13 cellular contexts compared by ENCODE assay signal in the genomic region with DNA sequence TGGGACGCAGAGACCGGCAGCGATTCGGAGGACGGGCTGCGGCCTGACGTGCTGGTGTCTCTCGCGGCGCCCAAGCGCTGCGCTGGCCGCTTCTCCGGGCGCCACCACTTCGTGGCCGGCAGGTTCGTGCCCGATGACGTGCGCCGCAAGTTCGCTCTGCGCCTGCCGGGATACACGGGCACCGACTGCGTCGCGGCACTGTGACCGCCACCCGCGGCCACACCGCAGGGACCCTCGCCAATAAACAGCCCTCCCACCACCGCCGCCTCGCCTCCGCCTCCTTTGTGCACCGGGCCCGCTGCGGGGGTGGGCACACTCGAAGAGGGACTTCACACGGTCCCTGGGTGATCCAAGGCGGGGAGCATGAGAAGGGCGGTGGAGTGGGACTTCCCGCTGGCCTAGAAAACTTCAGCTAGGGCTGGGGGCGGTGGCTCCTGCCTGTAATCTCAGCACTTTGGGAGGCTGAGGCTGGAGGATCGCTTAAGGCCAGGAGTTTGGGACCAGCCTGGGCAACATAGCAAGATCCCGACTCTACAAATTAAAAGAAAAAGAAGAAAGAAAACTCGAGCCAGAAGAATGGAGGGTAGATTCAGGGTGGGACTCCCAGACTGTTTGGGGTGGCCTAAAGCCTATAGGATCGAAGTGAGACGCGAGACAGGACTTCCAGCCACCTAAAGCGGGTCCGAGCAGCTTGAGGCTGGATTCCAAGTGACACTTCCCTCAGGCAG. TPM values are rescaled to one million over a fixed set of nuclear protein-coding genes. Genes with fewer than 3 reads are reported as not detected.
A peak's percentile ranks its signal among the peaks of the same experiment; 100 is the strongest.
DNase-seq lines count a peak whose midpoint lies in the region; ATAC-seq, FAIRE-seq and TF ChIP-seq lines count a peak whose summit lies in the region.
"Had no signal": no experiment of that assay in that cellular context is flagged by ENCODE, and none has a peak within 500 bp of the region (broad histone marks: within the 10 kb centered on the region; RNA-seq: fewer than 3 reads in every experiment).

No MANE protein-coding gene starts in this region.

- peaks cover 38% of the 10 kb centered on the region for H3K4me1 Mint-ChIP-seq in activated naive CD4-positive, alpha-beta T cell treated with anti-CD3 and anti-CD28 coated beads, Interleukin-2, amount 10 ng/mL, durations not matched to agents 7 days and 5 days
- peaks cover 15% of the 10 kb centered on the region for H3K4me1 Mint-ChIP-seq in WTC11
- no peaks in the 10 kb centered on the region for H3K4me1 Mint-ChIP-seq in HFFc6 (ENCODE audit: low read depth)

- TF ChIP-seq CTCF in WTC11 (IDR thresholded peaks at IDR 0.05) (no peak), kidney (IDR thresholded peaks at IDR 0.05; ENCODE audit: borderline replicate concordance, extremely low read depth, insufficient read depth) (no peak), thoracic aorta (IDR thresholded peaks at IDR 0.05) (no peak), HFFc6 (IDR thresholded peaks at IDR 0.05) (no peak)

- no peak for TF ChIP-seq POLR2A in GM18505 (IDR thresholded peaks at IDR 0.05; ENCODE audit: borderline replicate concordance, extremely low read depth, insufficient read depth, insufficient read length)

- H3K9me3 Mint-ChIP-seq in activated naive CD4-positive, alpha-beta T cell treated with anti-CD3 and anti-CD28 coated beads, Interleukin-2, amount 10 ng/mL, durations not matched to agents 7 days and 5 days, result no peaks in the 10 kb centered on the region
- no peaks in the 10 kb centered on the region for H3K9me3 Mint-ChIP-seq in activated naive CD4-positive, alpha-beta T cell treated with anti-CD3 and anti-CD28 coated beads, Interleukin-2, amount 50 U/mL, for 72 hours
- no peaks in the 10 kb centered on the region for H3K9me3 Mint-ChIP-seq in WTC11
- H3K9me3 Mint-ChIP-seq in HFFc6, result no peaks in the 10 kb centered on the region

- H3K4me1 ChIP-seq in kidney (ENCODE audit: control insufficient read depth in 1 of 2, insufficient read depth in 1 of 2, low read depth in 1 of 2, low read length in 2 of 2) (peaks cover 5 to 17% of the 10 kb centered on the region in 2 donors), thoracic aorta (ENCODE audit: control insufficient read depth in 1 of 2, low read depth in 2 of 2) (peaks cover 4 to 32% of the 10 kb centered on the region in 2 donors)

- no peak overlapping the region for H3K9ac ChIP-seq in kidney (ENCODE audit: low read length in 2 of 2)
- H3K9ac ChIP-seq: SK-N-SH had no signal

- peak overlapping the region; percentile 49 for H3K27ac Mint-ChIP-seq in activated naive CD4-positive, alpha-beta T cell treated with anti-CD3 and anti-CD28 coated beads, Interleukin-2, amount 10 ng/mL, durations not matched to agents 7 days and 5 days
- no peak overlapping the region for H3K27ac Mint-ChIP-seq in activated naive CD4-positive, alpha-beta T cell treated with anti-CD3 and anti-CD28 coated beads, Interleukin-2, amount 50 U/mL, for 72 hours
- H3K27ac Mint-ChIP-seq in WTC11 (no peak overlapping the region), HFFc6 (no peak overlapping the region)

- no peak for FAIRE-seq in kidney (lab: Jason Lieb, UNC)

- H3K27me3 ChIP-seq in thoracic aorta (replicated peaks; ENCODE audit: insufficient read depth), result no peaks in the 10 kb centered on the region

- H3K36me3 ChIP-seq in kidney (ENCODE audit: control insufficient read depth in 1 of 2, insufficient read depth in 2 of 2, low read length in 2 of 2) (no peaks in the 10 kb centered on the region), thoracic aorta (no peaks in the 10 kb centered on the region)
- H3K36me3 ChIP-seq: heart right ventricle had no signal

- peaks cover 64% of the 10 kb centered on the region for H3K27me3 Mint-ChIP-seq in activated naive CD4-positive, alpha-beta T cell treated with anti-CD3 and anti-CD28 coated beads, Interleukin-2, amount 10 ng/mL, durations not matched to agents 7 days and 5 days
- H3K27me3 Mint-ChIP-seq in WTC11 (ENCODE audit: low read depth) (peaks cover 36% of the 10 kb centered on the region), HFFc6 (ENCODE audit: insufficient read depth) (peaks cover 11% of the 10 kb centered on the region)

- DNase-seq in activated naive CD4-positive, alpha-beta T cell treated with anti-CD3 and anti-CD28 coated beads, Interleukin-2, amount 10 ng/mL, durations not matched to agents 7 days and 5 days, result no peak
- no peak for DNase-seq in activated naive CD4-positive, alpha-beta T cell treated with anti-CD3 and anti-CD28 coated beads, Interleukin-2, amount 50 U/mL, for 72 hours (ENCODE audit: low spot score in 2 of 2)
- DNase-seq in WTC11 (ENCODE audit: low spot score) (peak; percentile 11), kidney (peak; percentile 74), thoracic aorta (ENCODE audit: low spot score) (no peak), Kasumi-1 (lab: John Stamatoyannopoulos, UW) (no peak), HFFc6 (no peak)
- DNase-seq: cortex of kidney, HCEC 1CT, NCI-H226 had no signal

- H3K9me3 ChIP-seq in kidney (ENCODE audit: control insufficient read depth in 1 of 2, low read length in 2 of 2) (no peaks in the 10 kb centered on the region), thoracic aorta (no peaks in the 10 kb centered on the region)
- H3K9me3 ChIP-seq: heart right ventricle, SK-N-SH had no signal

- H3K4me3 Mint-ChIP-seq in activated naive CD4-positive, alpha-beta T cell treated with anti-CD3 and anti-CD28 coated beads, Interleukin-2, amount 10 ng/mL, durations not matched to agents 7 days and 5 days, result no peak overlapping the region
- H3K4me3 Mint-ChIP-seq in WTC11, result peak overlapping the region; percentile 52
- no peak overlapping the region for H3K4me3 Mint-ChIP-seq in HFFc6

- H3K27ac ChIP-seq in kidney (ENCODE audit: low read depth in 2 of 2, low read length in 2 of 2) (no peak overlapping the region), thoracic aorta (no peak overlapping the region)
- H3K27ac ChIP-seq: heart right ventricle had no signal

- intact Hi-C loops in kidney (cut with DNase I), result loop anchor here (10.0 kb wide), 1 partner anchor 427 kb away; no protein-coding TSS in a partner anchor

- no peak for ATAC-seq in activated naive CD4-positive, alpha-beta T cell treated with anti-CD3 and anti-CD28 coated beads, Interleukin-2, amount 50 U/mL, for 72 hours
- ATAC-seq in WTC11, result no peak
- ATAC-seq in thoracic aorta (ENCODE audit: insufficient number of reproducible peaks, low FRiP score, low read depth), result no peak
- no peak for ATAC-seq in GM18505 (IDR thresholded peaks at IDR 0.05; ENCODE audit: unreplicated experiment)

- H3K36me3 Mint-ChIP-seq in activated naive CD4-positive, alpha-beta T cell treated with anti-CD3 and anti-CD28 coated beads, Interleukin-2, amount 10 ng/mL, durations not matched to agents 7 days and 5 days, result no peaks in the 10 kb centered on the region
- no peaks in the 10 kb centered on the region for H3K36me3 Mint-ChIP-seq in activated naive CD4-positive, alpha-beta T cell treated with anti-CD3 and anti-CD28 coated beads, Interleukin-2, amount 50 U/mL, for 72 hours
- H3K36me3 Mint-ChIP-seq in WTC11, result no peaks in the 10 kb centered on the region
- H3K36me3 Mint-ChIP-seq in HFFc6 (ENCODE audit: low read depth), result no peaks in the 10 kb centered on the region

- CTCF ChIA-PET in activated naive CD4-positive, alpha-beta T cell treated with anti-CD3 and anti-CD28 coated beads, Interleukin-2, amount 10 ng/mL, durations not matched to agents 7 days and 5 days (lab: Charles Lee), result no interaction called here
- CTCF ChIA-PET in WTC11 (lab: Charles Lee), result interaction anchor here (1.0 to 14.4 kb wide), 4 partner anchors 16 to 106 kb away, joined by 3 to 408 read pairs (median 5); partner anchors contain the start of genes GMIP and LPAR2

- POLR2A ChIA-PET in WTC11 (lab: Charles Lee), result interaction anchor here (0.6 kb wide), 1 partner anchor 628 kb away, joined by 3 read pairs; no protein-coding TSS in a partner anchor

- no peak overlapping the region for H3K4me3 ChIP-seq in kidney (ENCODE audit: low read length in 2 of 2)
- H3K4me3 ChIP-seq in thoracic aorta, result peak overlapping the region; percentile 55

TF ChIP-seq in WTC11, 78 proteins besides CTCF, POLR2A, EP300 and RAD21:
- TF ChIP-seq NFYB (CRISPR knock-in tag; conservative IDR thresholded peaks at IDR 0.05; ENCODE audit: low read depth), result no peak
- TF ChIP-seq GTF2I (CRISPR knock-in tag; conservative IDR thresholded peaks at IDR 0.05), result peak; percentile 93
- TF ChIP-seq ZNF121 (CRISPR knock-in tag; IDR thresholded peaks at IDR 0.05), result peak; percentile 91
TF ChIP-seq in WTC11: peak in this region for 2.

RNA-seq across cellular contexts. Expression of gene CILP2, which starts 0.6 kb away (rescaled TPM):
- total RNA-seq in activated naive CD4-positive, alpha-beta T cell treated with anti-CD3 and anti-CD28 coated beads, Interleukin-2, amount 50 U/mL, for 72 hours, result under 1 TPM; 0.25 to 0.31 TPM
- total RNA-seq in WTC11 (2021) (7.9 to 10.6 TPM (median 10.1 TPM) in 3 replicates), kidney (0.41 TPM), thoracic aorta (1 to 10 TPM in 1 of 2 donors, under 1 TPM in 1; 0.81 to 1.5 TPM)
- not detected for polyA plus RNA-seq in kidney (ENCODE audit: insufficient read depth, low read depth, low replicate concordance)
- under 1 TPM; 0.09 to 0.28 (median 0.15) TPM for total RNA-seq in HFFc6 (2021; fragmentation: NEBNext Ultra II Directional; extraction: Animal tissue kit (Norgen Biotek cat#: 25700))

RNA-seq across cellular contexts. Expression of gene YJEFN3, which starts 8.8 kb away (rescaled TPM):
- 10 to 100 TPM in 1 of 2 donors, 1 to 10 TPM in 1; 5.7 to 11.3 TPM for total RNA-seq in activated naive CD4-positive, alpha-beta T cell treated with anti-CD3 and anti-CD28 coated beads, Interleukin-2, amount 50 U/mL, for 72 hours
- total RNA-seq in WTC11 (2021) (10.2 to 11.9 TPM (median 11.1 TPM) in 3 replicates), kidney (3.7 TPM), thoracic aorta (1 to 10 TPM; 2.0 to 7.9 TPM)
- 3.1 TPM for polyA plus RNA-seq in kidney (ENCODE audit: insufficient read depth, low read depth, low replicate concordance)
- total RNA-seq in HFFc6 (2021; fragmentation: NEBNext Ultra II Directional; extraction: Animal tissue kit (Norgen Biotek cat#: 25700)), result 1 to 10 TPM; 1.4 to 2.5 (median 2.0) TPM

RNA-seq across cellular contexts. Expression of gene NDUFA13, which starts 21.5 kb away (rescaled TPM):
- 100 to 1,000 TPM; 358 to 407 TPM for total RNA-seq in activated naive CD4-positive, alpha-beta T cell treated with anti-CD3 and anti-CD28 coated beads, Interleukin-2, amount 50 U/mL, for 72 hours
- total RNA-seq in WTC11 (2021) (519 to 568 TPM (median 552 TPM) in 3 replicates), kidney (328 TPM), thoracic aorta (10 to 100 TPM; 15.5 to 60.8 TPM)
- 627 TPM for polyA plus RNA-seq in kidney (ENCODE audit: insufficient read depth, low read depth, low replicate concordance)
- 100 to 1,000 TPM; 266 to 393 (median 323) TPM for total RNA-seq in HFFc6 (2021; fragmentation: NEBNext Ultra II Directional; extraction: Animal tissue kit (Norgen Biotek cat#: 25700))

RNA-seq across cellular contexts. Expression of gene TSSK6, which starts 22.1 kb away (rescaled TPM):
- total RNA-seq in activated naive CD4-positive, alpha-beta T cell treated with anti-CD3 and anti-CD28 coated beads, Interleukin-2, amount 50 U/mL, for 72 hours, result 1 to 10 TPM; 3.8 to 5.5 TPM
- total RNA-seq in WTC11 (2021) (4.7 to 7.8 TPM (median 7.7 TPM) in 3 replicates), kidney (3.7 TPM), thoracic aorta (1 to 10 TPM; 1.5 to 3.6 TPM)
- 1.4 TPM for polyA plus RNA-seq in kidney (ENCODE audit: insufficient read depth, low read depth, low replicate concordance)
- total RNA-seq in HFFc6 (2021; fragmentation: NEBNext Ultra II Directional; extraction: Animal tissue kit (Norgen Biotek cat#: 25700)), result 1 to 10 TPM in 2 of 6 experiments, under 1 TPM in 4; 0.61 to 1.3 (median 0.92) TPM

Comparison
In these comparisons a context has a peak if more than half of its experiments do, and no peak if none do; other contexts are left out.
1. DNase-seq: peak in WTC11 (single experiment) and kidney (single experiment); none in activated naive CD4-positive, alpha-beta T cell treated with anti-CD3 and anti-CD28 coated beads, Interleukin-2, amount 10 ng/mL, durations not matched to agents 7 days and 5 days (single experiment), activated naive CD4-positive, alpha-beta T cell treated with anti-CD3 and anti-CD28 coated beads, Interleukin-2, amount 50 U/mL, for 72 hours (0 of 2), thoracic aorta (single experiment), Kasumi-1 (0 of 2) and HFFc6 (single experiment).